Comparison of ENCODE assay signal across 1 cellular context in the genomic region with DNA sequence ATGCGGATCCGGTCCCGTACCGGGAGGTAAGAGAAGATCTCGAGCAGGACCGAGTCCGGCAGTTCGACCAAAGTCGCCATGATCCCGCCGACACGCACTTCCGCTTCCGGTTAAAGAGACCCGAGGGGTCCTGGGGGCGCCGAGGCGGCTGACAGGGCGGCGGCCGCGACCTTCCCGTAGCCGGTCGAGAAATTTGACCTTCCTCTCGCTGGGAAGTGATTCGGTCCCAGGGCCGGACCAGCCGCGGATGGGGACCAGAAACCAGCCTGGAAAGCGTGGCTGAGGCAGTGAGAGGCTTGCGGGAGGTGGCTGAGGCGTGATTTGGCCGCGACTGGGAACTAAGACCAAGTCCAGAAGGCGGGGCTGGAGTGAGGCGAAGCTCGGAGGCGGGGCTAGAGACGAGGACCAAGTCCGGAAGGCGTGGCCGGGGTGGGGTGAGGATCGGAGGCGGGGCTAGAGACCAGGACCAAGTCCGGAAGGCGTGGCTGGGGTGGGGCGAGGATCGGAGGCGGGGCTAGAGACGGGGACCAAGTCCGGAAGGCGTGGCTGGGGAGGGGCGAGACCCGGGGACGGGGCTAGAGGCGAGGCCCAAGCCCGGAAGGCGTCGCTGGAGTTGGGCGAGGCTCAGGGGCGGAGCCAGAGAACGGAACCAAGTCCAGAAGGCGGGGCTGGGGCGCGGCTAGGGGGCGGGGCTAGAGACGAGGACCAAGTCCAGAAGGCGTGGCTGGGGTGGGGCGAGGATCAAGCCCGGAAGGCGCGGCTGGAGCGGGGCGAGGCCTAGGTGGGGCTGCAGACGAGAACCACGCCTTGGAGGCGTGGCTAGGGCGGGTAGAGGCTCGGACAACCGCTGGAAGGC.
TF ChIP-seq lines count a peak whose summit lies in the region.

Gene FBXL12 (minus strand): TSS at position 346 of the 856 bp plus-strand sequence. CDS start 266 bp downstream, at position 80.

TF ChIP-seq in HEK293, 187 proteins besides CTCF, POLR2A, EP300 and RAD21 (continued from another document and continues in another):
- no peak for TF ChIP-seq ZBTB6 (tag by site-specific recombination; IDR thresholded peaks at IDR 0.05)
- TF ChIP-seq KLF1 (tag by site-specific recombination; IDR thresholded peaks at IDR 0.05) = peak; percentile 92
- TF ChIP-seq, protein P1, sequence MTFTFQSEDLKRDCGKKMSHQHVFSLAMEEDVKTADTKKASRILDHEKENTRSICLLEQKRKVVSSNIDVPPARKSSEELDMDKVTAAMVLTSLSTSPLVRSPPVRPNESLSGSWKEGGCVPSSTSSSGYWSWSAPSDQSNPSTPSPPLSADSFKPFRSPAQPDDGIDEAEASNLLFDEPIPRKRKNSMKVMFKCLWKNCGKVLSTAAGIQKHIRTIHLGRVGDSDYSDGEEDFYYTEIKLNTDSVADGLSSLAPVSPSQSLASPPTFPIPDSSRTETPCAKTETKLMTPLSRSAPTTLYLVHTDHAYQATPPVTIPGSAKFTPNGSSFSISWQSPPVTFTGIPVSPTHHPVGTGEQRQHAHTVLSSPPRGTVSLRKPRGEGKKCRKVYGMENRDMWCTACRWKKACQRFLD (tag by site-specific recombination; IDR thresholded peaks at IDR 0.05) = no peak
- TF ChIP-seq ZNF416 (tag by site-specific recombination; IDR thresholded peaks at IDR 0.05) = no peak
- TF ChIP-seq GLI2 (tag by site-specific recombination; IDR thresholded peaks at IDR 0.05; ENCODE audit: borderline replicate concordance, low read depth) = no peak
- no peak for TF ChIP-seq BCL11A (tag by site-specific recombination; IDR thresholded peaks at IDR 0.05; ENCODE audit: low read depth)
- TF ChIP-seq REPIN1 (tag by site-specific recombination; IDR thresholded peaks at IDR 0.05; ENCODE audit: low read depth) = no peak
- TF ChIP-seq ZNF366 (tag by site-specific recombination; conservative IDR thresholded peaks at IDR 0.05) = no peak
- no peak for TF ChIP-seq ZBTB8A (tag by site-specific recombination; IDR thresholded peaks at IDR 0.05)
- 0 out of 2 replicates have a peak, but pooled peaks have one; percentile 36 for TF ChIP-seq ZNF843 (tag by site-specific recombination; IDR thresholded peaks at IDR 0.05)
- no peak for TF ChIP-seq ZNF707 (tag by site-specific recombination; IDR thresholded peaks at IDR 0.05)
- no peak for TF ChIP-seq ZNF16 (tag by site-specific recombination; IDR thresholded peaks at IDR 0.05; ENCODE audit: low read depth)
- no peak for TF ChIP-seq ZNF654 (tag by site-specific recombination; IDR thresholded peaks at IDR 0.05; ENCODE audit: low read depth)
- no peak for TF ChIP-seq SETDB1 (IDR thresholded peaks at IDR 0.05; ENCODE audit: insufficient read length, low read length)
- peak; percentile 68 for TF ChIP-seq KLF9 (tag by site-specific recombination; IDR thresholded peaks at IDR 0.05; ENCODE audit: low read depth)
- no peak for TF ChIP-seq ZSCAN18 (tag by site-specific recombination; IDR thresholded peaks at IDR 0.05)
- no peak for TF ChIP-seq ZNF24 (tag by site-specific recombination; IDR thresholded peaks at IDR 0.05)
- no peak; the same call in 1 of the 2 replicates for TF ChIP-seq ZIC2 (tag by site-specific recombination; IDR thresholded peaks at IDR 0.05)
- no peak for TF ChIP-seq ZSCAN30 (tag by site-specific recombination; IDR thresholded peaks at IDR 0.05)
- no peak for TF ChIP-seq TCF7L2 (IDR thresholded peaks at IDR 0.05; ENCODE audit: borderline replicate concordance, low read depth, low read length)
- TF ChIP-seq KLF8 (tag by site-specific recombination; IDR thresholded peaks at IDR 0.05) = peak; percentile 63
- TF ChIP-seq, protein P2, sequence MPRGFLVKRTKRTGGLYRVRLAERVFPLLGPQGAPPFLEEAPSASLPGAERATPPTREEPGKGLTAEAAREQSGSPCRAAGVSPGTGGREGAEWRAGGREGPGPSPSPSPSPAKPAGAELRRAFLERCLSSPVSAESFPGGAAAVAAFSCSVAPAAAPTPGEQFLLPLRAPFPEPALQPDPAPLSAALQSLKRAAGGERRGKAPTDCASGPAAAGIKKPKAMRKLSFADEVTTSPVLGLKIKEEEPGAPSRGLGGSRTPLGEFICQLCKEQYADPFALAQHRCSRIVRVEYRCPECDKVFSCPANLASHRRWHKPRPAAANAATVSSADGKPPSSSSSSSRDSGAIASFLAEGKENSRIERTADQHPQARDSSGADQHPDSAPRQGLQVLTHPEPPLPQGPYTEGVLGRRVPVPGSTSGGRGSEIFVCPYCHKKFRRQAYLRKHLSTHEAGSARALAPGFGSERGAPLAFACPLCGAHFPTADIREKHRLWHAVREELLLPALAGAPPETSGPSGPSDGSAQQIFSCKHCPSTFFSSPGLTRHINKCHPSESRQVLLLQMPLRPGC (tag by site-specific recombination; IDR thresholded peaks at IDR 0.05) = no peak
- TF ChIP-seq ZNF214 (tag by site-specific recombination; IDR thresholded peaks at IDR 0.05; ENCODE audit: borderline replicate concordance) = no peak
- no peak; the same call in 1 of the 2 replicates for TF ChIP-seq ZNF692 (tag by site-specific recombination; IDR thresholded peaks at IDR 0.05)
- no peak for TF ChIP-seq ZNF26 (tag by site-specific recombination; IDR thresholded peaks at IDR 0.05)
- no peak for TF ChIP-seq ZNF610 (tag by site-specific recombination; IDR thresholded peaks at IDR 0.05; ENCODE audit: borderline replicate concordance)
- TF ChIP-seq, protein P3, sequence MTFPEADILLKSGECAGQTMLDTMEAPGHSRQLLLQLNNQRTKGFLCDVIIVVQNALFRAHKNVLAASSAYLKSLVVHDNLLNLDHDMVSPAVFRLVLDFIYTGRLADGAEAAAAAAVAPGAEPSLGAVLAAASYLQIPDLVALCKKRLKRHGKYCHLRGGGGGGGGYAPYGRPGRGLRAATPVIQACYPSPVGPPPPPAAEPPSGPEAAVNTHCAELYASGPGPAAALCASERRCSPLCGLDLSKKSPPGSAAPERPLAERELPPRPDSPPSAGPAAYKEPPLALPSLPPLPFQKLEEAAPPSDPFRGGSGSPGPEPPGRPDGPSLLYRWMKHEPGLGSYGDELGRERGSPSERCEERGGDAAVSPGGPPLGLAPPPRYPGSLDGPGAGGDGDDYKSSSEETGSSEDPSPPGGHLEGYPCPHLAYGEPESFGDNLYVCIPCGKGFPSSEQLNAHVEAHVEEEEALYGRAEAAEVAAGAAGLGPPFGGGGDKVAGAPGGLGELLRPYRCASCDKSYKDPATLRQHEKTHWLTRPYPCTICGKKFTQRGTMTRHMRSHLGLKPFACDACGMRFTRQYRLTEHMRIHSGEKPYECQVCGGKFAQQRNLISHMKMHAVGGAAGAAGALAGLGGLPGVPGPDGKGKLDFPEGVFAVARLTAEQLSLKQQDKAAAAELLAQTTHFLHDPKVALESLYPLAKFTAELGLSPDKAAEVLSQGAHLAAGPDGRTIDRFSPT (tag by site-specific recombination; IDR thresholded peaks at IDR 0.05) = no peak
- peak; percentile 77 for TF ChIP-seq ZXDB (tag by site-specific recombination; IDR thresholded peaks at IDR 0.05)
- no peak for TF ChIP-seq ZNF558 (tag by site-specific recombination; IDR thresholded peaks at IDR 0.05)
- TF ChIP-seq ZNF391 (tag by site-specific recombination; IDR thresholded peaks at IDR 0.05; ENCODE audit: borderline replicate concordance, low read depth) = no peak
- TF ChIP-seq, protein P4, sequence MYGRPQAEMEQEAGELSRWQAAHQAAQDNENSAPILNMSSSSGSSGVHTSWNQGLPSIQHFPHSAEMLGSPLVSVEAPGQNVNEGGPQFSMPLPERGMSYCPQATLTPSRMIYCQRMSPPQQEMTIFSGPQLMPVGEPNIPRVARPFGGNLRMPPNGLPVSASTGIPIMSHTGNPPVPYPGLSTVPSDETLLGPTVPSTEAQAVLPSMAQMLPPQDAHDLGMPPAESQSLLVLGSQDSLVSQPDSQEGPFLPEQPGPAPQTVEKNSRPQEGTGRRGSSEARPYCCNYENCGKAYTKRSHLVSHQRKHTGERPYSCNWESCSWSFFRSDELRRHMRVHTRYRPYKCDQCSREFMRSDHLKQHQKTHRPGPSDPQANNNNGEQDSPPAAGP (tag by site-specific recombination; IDR thresholded peaks at IDR 0.05) = 0 out of 2 replicates have a peak, but pooled peaks have one; percentile 26
- TF ChIP-seq ZNF837 (tag by site-specific recombination; IDR thresholded peaks at IDR 0.05) = no peak
- TF ChIP-seq ZFP69B (tag by site-specific recombination; IDR thresholded peaks at IDR 0.05) = 0 out of 2 replicates have a peak, but pooled peaks have one; percentile 34
- no peak for TF ChIP-seq ZNF830 (tag by site-specific recombination; IDR thresholded peaks at IDR 0.05; ENCODE audit: low read depth)
- TF ChIP-seq, protein P5, sequence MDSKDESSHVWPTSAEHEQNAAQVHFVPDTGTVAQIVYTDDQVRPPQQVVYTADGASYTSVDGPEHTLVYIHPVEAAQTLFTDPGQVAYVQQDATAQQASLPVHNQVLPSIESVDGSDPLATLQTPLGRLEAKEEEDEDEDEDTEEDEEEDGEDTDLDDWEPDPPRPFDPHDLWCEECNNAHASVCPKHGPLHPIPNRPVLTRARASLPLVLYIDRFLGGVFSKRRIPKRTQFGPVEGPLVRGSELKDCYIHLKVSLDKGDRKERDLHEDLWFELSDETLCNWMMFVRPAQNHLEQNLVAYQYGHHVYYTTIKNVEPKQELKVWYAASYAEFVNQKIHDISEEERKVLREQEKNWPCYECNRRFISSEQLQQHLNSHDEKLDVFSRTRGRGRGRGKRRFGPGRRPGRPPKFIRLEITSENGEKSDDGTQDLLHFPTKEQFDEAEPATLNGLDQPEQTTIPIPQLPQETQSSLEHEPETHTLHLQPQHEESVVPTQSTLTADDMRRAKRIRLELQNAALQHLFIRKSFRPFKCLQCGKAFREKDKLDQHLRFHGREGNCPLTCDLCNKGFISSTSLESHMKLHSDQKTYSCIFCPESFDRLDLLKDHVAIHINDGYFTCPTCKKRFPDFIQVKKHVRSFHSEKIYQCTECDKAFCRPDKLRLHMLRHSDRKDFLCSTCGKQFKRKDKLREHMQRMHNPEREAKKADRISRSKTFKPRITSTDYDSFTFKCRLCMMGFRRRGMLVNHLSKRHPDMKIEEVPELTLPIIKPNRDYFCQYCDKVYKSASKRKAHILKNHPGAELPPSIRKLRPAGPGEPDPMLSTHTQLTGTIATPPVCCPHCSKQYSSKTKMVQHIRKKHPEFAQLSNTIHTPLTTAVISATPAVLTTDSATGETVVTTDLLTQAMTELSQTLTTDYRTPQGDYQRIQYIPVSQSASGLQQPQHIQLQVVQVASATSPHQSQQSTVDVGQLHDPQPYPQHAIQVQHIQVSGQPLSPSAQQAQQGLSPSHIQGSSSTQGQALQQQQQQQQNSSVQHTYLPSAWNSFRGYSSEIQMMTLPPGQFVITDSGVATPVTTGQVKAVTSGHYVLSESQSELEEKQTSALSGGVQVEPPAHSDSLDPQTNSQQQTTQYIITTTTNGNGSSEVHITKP (tag by site-specific recombination; IDR thresholded peaks at IDR 0.05) = peak; percentile 43; the same call in 1 of the 2 replicates
- no peak for TF ChIP-seq ZNF157 (tag by site-specific recombination; IDR thresholded peaks at IDR 0.05)
- TF ChIP-seq PRDM1 (tag by site-specific recombination; IDR thresholded peaks at IDR 0.05) = no peak
- TF ChIP-seq SCRT1 (tag by site-specific recombination; IDR thresholded peaks at IDR 0.05; ENCODE audit: borderline replicate concordance) = no peak
- no peak for TF ChIP-seq ZNF221 (tag by site-specific recombination; IDR thresholded peaks at IDR 0.05; ENCODE audit: borderline replicate concordance)
- TF ChIP-seq ZNF394 (tag by site-specific recombination; IDR thresholded peaks at IDR 0.05; ENCODE audit: borderline replicate concordance) = no peak
- TF ChIP-seq ZNF571 (tag by site-specific recombination; IDR thresholded peaks at IDR 0.05) = no peak
- TF ChIP-seq ZNF324 (tag by site-specific recombination; IDR thresholded peaks at IDR 0.05) = 0 out of 2 replicates have a peak, but pooled peaks have one; percentile 59
- no peak for TF ChIP-seq ZNF433 (tag by site-specific recombination; IDR thresholded peaks at IDR 0.05; ENCODE audit: low read depth)
- TF ChIP-seq ZNF354C (tag by site-specific recombination; IDR thresholded peaks at IDR 0.05; ENCODE audit: borderline replicate concordance, low read depth) = no peak
- TF ChIP-seq YY1 (tag by site-specific recombination; IDR thresholded peaks at IDR 0.05) = peak; percentile 78; the same call in 1 of the 2 replicates
- no peak for TF ChIP-seq ZNF350 (tag by site-specific recombination; IDR thresholded peaks at IDR 0.05)
